ENCODE assay signal across 38 cellular contexts in genomic region chr1:62590970-62591368, GRCh38. TPM values are rescaled to one million over a fixed set of nuclear protein-coding genes. Genes with fewer than 3 reads are reported as not detected.
"Had no signal": no experiment of that assay in that cellular context is flagged by ENCODE, and none has a peak within 500 bp of the region (broad histone marks: within the 10 kb centered on the region; RNA-seq: fewer than 3 reads in every experiment).

No MANE protein-coding gene starts in this region.

- H3K4me3 ChIP-seq: ascending aorta, cardiac muscle cell had no signal

- H3K36me3 ChIP-seq: WERI-Rb-1 had no signal

- H3K27me3 Mint-ChIP-seq: activated CD4-positive, alpha-beta memory T cell treated with anti-CD3 and anti-CD28 coated beads, Interleukin-2, amount 10 ng/mL, durations not matched to agents 7 days and 5 days; activated CD4-positive, alpha-beta T cell treated with anti-CD3 and anti-CD28 coated beads for 36 hours; activated CD4-positive, alpha-beta T cell treated with anti-CD3 and anti-CD28 coated beads, Interleukin-2, amount 10 ng/mL, durations not matched to agents 7 days and 5 days; activated CD8-positive, alpha-beta memory T cell treated with anti-CD3 and anti-CD28 coated beads, Interleukin-2, amount 10 ng/mL, durations not matched to agents 7 days and 5 days; activated naive CD4-positive, alpha-beta T cell treated with anti-CD3 and anti-CD28 coated beads, Interleukin-2, amount 10 ng/mL, durations not matched to agents 7 days and 5 days; activated naive CD4-positive, alpha-beta T cell treated with anti-CD3 and anti-CD28 coated beads, Interleukin-2, amount 50 U/mL, for 24 hours; activated naive CD8-positive, alpha-beta T cell; activated naive CD8-positive, alpha-beta T cell treated with anti-CD3 and anti-CD28 coated beads, Interleukin-2, amount 10 ng/mL, durations not matched to agents 7 days and 5 days; activated naive CD8-positive, alpha-beta T cell treated with anti-CD3 and anti-CD28 coated beads, Interleukin-2, amount 50 U/mL, for 24 hours; activated T-cell treated with anti-CD3 and anti-CD28 coated beads, Interleukin-2, amount 50 U/mL, for 24 hours; central memory CD8-positive, alpha-beta T cell had no signal

- H3K27ac Mint-ChIP-seq: activated CD4-positive, alpha-beta memory T cell treated with anti-CD3 and anti-CD28 coated beads, Interleukin-2, amount 10 ng/mL, durations not matched to agents 7 days and 5 days; activated CD4-positive, alpha-beta T cell treated with anti-CD3 and anti-CD28 coated beads for 36 hours; activated CD4-positive, alpha-beta T cell treated with anti-CD3 and anti-CD28 coated beads, Interleukin-2, amount 10 ng/mL, durations not matched to agents 7 days and 5 days; activated CD8-positive, alpha-beta memory T cell treated with anti-CD3 and anti-CD28 coated beads, Interleukin-2, amount 10 ng/mL, durations not matched to agents 7 days and 5 days; activated CD8-positive, alpha-beta T cell treated with anti-CD3 and anti-CD28 coated beads, Interleukin-2, amount 10 ng/mL, durations not matched to agents 7 days and 5 days; activated naive CD4-positive, alpha-beta T cell treated with anti-CD3 and anti-CD28 coated beads, Interleukin-2, amount 10 ng/mL, durations not matched to agents 7 days and 5 days; activated naive CD4-positive, alpha-beta T cell treated with anti-CD3 and anti-CD28 coated beads, Interleukin-2, amount 50 U/mL, for 24 hours; activated naive CD8-positive, alpha-beta T cell; activated naive CD8-positive, alpha-beta T cell treated with anti-CD3 and anti-CD28 coated beads, Interleukin-2, amount 10 ng/mL, durations not matched to agents 7 days and 5 days; activated naive CD8-positive, alpha-beta T cell treated with anti-CD3 and anti-CD28 coated beads, Interleukin-2, amount 50 U/mL, for 24 hours; activated T-cell treated with anti-CD3 and anti-CD28 coated beads, Interleukin-2, amount 50 U/mL, for 24 hours; activated T-helper 2 cell treated with anti-CD3 and anti-CD28 coated beads, Interferon-gamma antibody, Interleukin-2, Interleukin-4, amounts not matched to agents 10 μg/mL and 5 μg/mL and 100 μg/mL, durations not matched to agents 14 hours and 24 hours and 36 hours; brain; T-helper 1 cell treated with Interleukin-12 subunit alpha and Interleukin-12 subunit beta and Interleukin-4 antibody, amounts not matched to agents 30 μg/mL and 1 μg/mL, for 36 hours; T-helper 2 cell treated with Interferon-gamma antibody and Interleukin-4, amounts not matched to agents 5 μg/mL and 100 μg/mL, for 36 hours; WTC11 had no signal

- H3K9me3 ChIP-seq: ascending aorta had no signal

- ATAC-seq: activated CD4-positive, alpha-beta T cell treated with anti-CD3 and anti-CD28 coated beads for 36 hours; activated CD4-positive, CD25-positive, alpha-beta regulatory T cell treated with anti-CD3 and anti-CD28 coated beads, Interleukin-2, amount 50 U/mL, for 24 hours; activated CD8-positive, alpha-beta memory T cell treated with anti-CD3 and anti-CD28 coated beads, Interleukin-2, amount 10 ng/mL, durations not matched to agents 7 days and 5 days; activated CD8-positive, alpha-beta T cell treated with anti-CD3 and anti-CD28 coated beads, Interleukin-2, amount 10 ng/mL, durations not matched to agents 7 days and 5 days; activated naive CD8-positive, alpha-beta T cell treated with anti-CD3 and anti-CD28 coated beads, Interleukin-2, amount 50 U/mL, for 24 hours; WTC11 had no signal

- H3K9me3 Mint-ChIP-seq: activated CD4-positive, alpha-beta memory T cell treated with anti-CD3 and anti-CD28 coated beads, Interleukin-2, amount 10 ng/mL, durations not matched to agents 7 days and 5 days; activated CD4-positive, alpha-beta T cell treated with anti-CD3 and anti-CD28 coated beads, Interleukin-2, amount 10 ng/mL, durations not matched to agents 7 days and 5 days; activated naive CD4-positive, alpha-beta T cell treated with anti-CD3 and anti-CD28 coated beads, Interleukin-2, amount 10 ng/mL, durations not matched to agents 7 days and 5 days; activated naive CD4-positive, alpha-beta T cell treated with anti-CD3 and anti-CD28 coated beads, Interleukin-2, amount 50 U/mL, for 24 hours; activated naive CD8-positive, alpha-beta T cell treated with anti-CD3 and anti-CD28 coated beads, Interleukin-2, amount 10 ng/mL, durations not matched to agents 7 days and 5 days; activated T-cell treated with anti-CD3 and anti-CD28 coated beads, Interleukin-2, amount 50 U/mL, for 24 hours; activated T-helper 2 cell treated with anti-CD3 and anti-CD28 coated beads, Interferon-gamma antibody, Interleukin-2, Interleukin-4, amounts not matched to agents 10 μg/mL and 5 μg/mL and 100 μg/mL, durations not matched to agents 14 hours and 24 hours and 36 hours; central memory CD8-positive, alpha-beta T cell; T-helper 1 cell treated with Interleukin-12 subunit alpha and Interleukin-12 subunit beta and Interleukin-4 antibody, amounts not matched to agents 30 μg/mL and 1 μg/mL, for 36 hours; T-helper 2 cell treated with Interferon-gamma antibody and Interleukin-4, amounts not matched to agents 5 μg/mL and 100 μg/mL, for 36 hours had no signal

- H3K4me3 Mint-ChIP-seq: activated CD4-positive, alpha-beta memory T cell treated with anti-CD3 and anti-CD28 coated beads, Interleukin-2, amount 10 ng/mL, durations not matched to agents 7 days and 5 days; activated CD4-positive, alpha-beta T cell treated with anti-CD3 and anti-CD28 coated beads for 36 hours; activated CD4-positive, alpha-beta T cell treated with anti-CD3 and anti-CD28 coated beads, Interleukin-2, amount 10 ng/mL, durations not matched to agents 7 days and 5 days; activated CD8-positive, alpha-beta memory T cell treated with anti-CD3 and anti-CD28 coated beads, Interleukin-2, amount 10 ng/mL, durations not matched to agents 7 days and 5 days; activated CD8-positive, alpha-beta T cell treated with anti-CD3 and anti-CD28 coated beads, Interleukin-2, amount 10 ng/mL, durations not matched to agents 7 days and 5 days; activated naive CD4-positive, alpha-beta T cell treated with anti-CD3 and anti-CD28 coated beads, Interleukin-2, amount 10 ng/mL, durations not matched to agents 7 days and 5 days; activated naive CD4-positive, alpha-beta T cell treated with anti-CD3 and anti-CD28 coated beads, Interleukin-2, amount 50 U/mL, for 24 hours; activated naive CD8-positive, alpha-beta T cell; activated naive CD8-positive, alpha-beta T cell treated with anti-CD3 and anti-CD28 coated beads, Interleukin-2, amount 10 ng/mL, durations not matched to agents 7 days and 5 days; activated naive CD8-positive, alpha-beta T cell treated with anti-CD3 and anti-CD28 coated beads, Interleukin-2, amount 50 U/mL, for 24 hours; activated T-cell treated with anti-CD3 and anti-CD28 coated beads, Interleukin-2, amount 50 U/mL, for 24 hours; brain; central memory CD8-positive, alpha-beta T cell; T-helper 1 cell treated with Interleukin-12 subunit alpha and Interleukin-12 subunit beta and Interleukin-4 antibody, amounts not matched to agents 30 μg/mL and 1 μg/mL, for 36 hours; T-helper 2 cell treated with Interferon-gamma antibody and Interleukin-4, amounts not matched to agents 5 μg/mL and 100 μg/mL, for 36 hours; WTC11 had no signal

- H3K27me3 ChIP-seq: ascending aorta, cardiac muscle cell had no signal

- H3K4me1 Mint-ChIP-seq: activated CD4-positive, alpha-beta memory T cell treated with anti-CD3 and anti-CD28 coated beads, Interleukin-2, amount 10 ng/mL, durations not matched to agents 7 days and 5 days; activated CD4-positive, alpha-beta T cell treated with anti-CD3 and anti-CD28 coated beads for 36 hours; activated CD4-positive, alpha-beta T cell treated with anti-CD3 and anti-CD28 coated beads, Interleukin-2, amount 10 ng/mL, durations not matched to agents 7 days and 5 days; activated CD8-positive, alpha-beta memory T cell treated with anti-CD3 and anti-CD28 coated beads, Interleukin-2, amount 10 ng/mL, durations not matched to agents 7 days and 5 days; activated naive CD4-positive, alpha-beta T cell treated with anti-CD3 and anti-CD28 coated beads, Interleukin-2, amount 10 ng/mL, durations not matched to agents 7 days and 5 days; activated naive CD4-positive, alpha-beta T cell treated with anti-CD3 and anti-CD28 coated beads, Interleukin-2, amount 50 U/mL, for 24 hours; activated naive CD8-positive, alpha-beta T cell treated with anti-CD3 and anti-CD28 coated beads, Interleukin-2, amount 10 ng/mL, durations not matched to agents 7 days and 5 days; activated naive CD8-positive, alpha-beta T cell treated with anti-CD3 and anti-CD28 coated beads, Interleukin-2, amount 50 U/mL, for 24 hours; brain; central memory CD8-positive, alpha-beta T cell had no signal

- H3K36me3 Mint-ChIP-seq: activated CD8-positive, alpha-beta memory T cell treated with anti-CD3 and anti-CD28 coated beads, Interleukin-2, amount 10 ng/mL, durations not matched to agents 7 days and 5 days; activated naive CD4-positive, alpha-beta T cell treated with anti-CD3 and anti-CD28 coated beads, Interleukin-2, amount 10 ng/mL, durations not matched to agents 7 days and 5 days; activated naive CD8-positive, alpha-beta T cell treated with anti-CD3 and anti-CD28 coated beads, Interleukin-2, amount 10 ng/mL, durations not matched to agents 7 days and 5 days; WTC11 had no signal

- DNase-seq: activated CD4-positive, alpha-beta memory T cell treated with anti-CD3 and anti-CD28 coated beads, Interleukin-2, amount 10 ng/mL, durations not matched to agents 7 days and 5 days; activated CD4-positive, alpha-beta T cell treated with anti-CD3 and anti-CD28 coated beads for 1 hour; activated CD4-positive, alpha-beta T cell treated with anti-CD3 and anti-CD28 coated beads for 36 hours; activated CD4-positive, alpha-beta T cell treated with anti-CD3 and anti-CD28 coated beads for 48 hours; activated CD4-positive, alpha-beta T cell treated with anti-CD3 and anti-CD28 coated beads, Interleukin-2, amount 10 ng/mL, durations not matched to agents 7 days and 5 days; activated CD4-positive, alpha-beta T cell treated with anti-CD3 and anti-CD28 coated beads, Interleukin-2, amount 50 U/mL, for 48 hours; activated CD4-positive, CD25-positive, alpha-beta regulatory T cell; activated CD8-positive, alpha-beta memory T cell treated with anti-CD3 and anti-CD28 coated beads for 24 hours; activated CD8-positive, alpha-beta memory T cell treated with anti-CD3 and anti-CD28 coated beads, Interleukin-2, amount 10 ng/mL, durations not matched to agents 7 days and 5 days; activated CD8-positive, alpha-beta memory T cell treated with anti-CD3 and anti-CD28 coated beads, Interleukin-2, amount 50 U/mL, for 48 hours; activated CD8-positive, alpha-beta T cell treated with anti-CD3 and anti-CD28 coated beads, Interleukin-2, amount 10 ng/mL, durations not matched to agents 7 days and 5 days; activated effector memory CD4-positive, alpha-beta T cell treated with Interleukin-2 at 50 U/mL for 16 hours; activated gamma-delta T cell; activated naive CD4-positive, alpha-beta T cell treated with anti-CD3 and anti-CD28 coated beads, Interleukin-2, amount 10 ng/mL, durations not matched to agents 7 days and 5 days; activated naive CD4-positive, alpha-beta T cell treated with Interleukin-2 at 50 U/mL for 16 hours; activated naive CD8-positive, alpha-beta T cell treated with anti-CD3 and anti-CD28 coated beads, Interleukin-2, amount 10 ng/mL, durations not matched to agents 7 days and 5 days; activated naive CD8-positive, alpha-beta T cell treated with anti-CD3 and anti-CD28 coated beads, Interleukin-2, amount 50 U/mL, for 24 hours; activated T-cell treated with anti-CD3 and anti-CD28 coated beads, Interleukin-2, amount 50 U/mL, for 24 hours; activated T-cell treated with anti-CD3 and anti-CD28 coated beads, Interleukin-2, amount 50 U/mL, for 48 hours; amygdala; anterior cingulate cortex; caudate nucleus; cerebellar nuclear complex; T-helper 1 cell; T-helper 9 cell; WERI-Rb-1 had no signal

- H3K27ac ChIP-seq: ascending aorta, cardiac muscle cell, WERI-Rb-1 had no signal

RNA-seq across cellular contexts. Expression of gene ANGPTL3, which starts 6.4 kb away (rescaled TPM):
- total RNA-seq: activated CD4-positive, alpha-beta memory T cell treated with anti-CD3 and anti-CD28 coated beads, Interleukin-2, amount 10 ng/mL, durations not matched to agents 7 days and 5 days; activated CD4-positive, alpha-beta T cell treated with anti-CD3 and anti-CD28 coated beads for 36 hours; activated CD4-positive, alpha-beta T cell treated with anti-CD3 and anti-CD28 coated beads, Interleukin-2, amount 10 ng/mL, durations not matched to agents 7 days and 5 days; activated CD8-positive, alpha-beta memory T cell treated with anti-CD3 and anti-CD28 coated beads, Interleukin-2, amount 10 ng/mL, durations not matched to agents 7 days and 5 days; activated CD8-positive, alpha-beta T cell treated with anti-CD3 and anti-CD28 coated beads, Interleukin-2, amount 10 ng/mL, durations not matched to agents 7 days and 5 days; activated naive CD8-positive, alpha-beta T cell treated with anti-CD3 and anti-CD28 coated beads, Interleukin-2, amount 10 ng/mL, durations not matched to agents 7 days and 5 days; activated T-helper 2 cell treated with anti-CD3 and anti-CD28 coated beads, Interferon-gamma antibody, Interleukin-2, Interleukin-4, amounts not matched to agents 10 μg/mL and 5 μg/mL and 100 μg/mL, durations not matched to agents 14 hours and 24 hours and 36 hours; ascending aorta; bronchial epithelial cell; cardiac muscle cell; WTC11 had no signal
